In genomic region chr20:38143646-38144554, GRCh38 we compare ENCODE assay signal across 9 cellular contexts. TPM values are rescaled to one million over a fixed set of nuclear protein-coding genes. Genes with fewer than 3 reads are reported as not detected.
DNase-seq lines count a peak whose midpoint lies in the region; ATAC-seq and TF ChIP-seq lines count a peak whose summit lies in the region.
"Had no signal": no experiment of that assay in that cellular context is flagged by ENCODE, and none has a peak within 500 bp of the region (broad histone marks: within the 10 kb centered on the region; RNA-seq: fewer than 3 reads in every experiment).

No MANE protein-coding gene starts in this region.

- 38 to 51% (median 42%) methylated on average over 13 to 16 of the region's 16 CpGs for WGBS in stomach, 5 donors

- H3K4me1 ChIP-seq in right atrium auricular region (peaks cover 0 to 38% of the 10 kb centered on the region in 2 donors), stomach (peaks cover 22 to 42% (median 29%) of the 10 kb centered on the region in 4 donors)

- H3K36me3 ChIP-seq in right atrium auricular region (peaks cover 99% of the 10 kb centered on the region), stomach (peaks cover 0 to 60% (median 42%) of the 10 kb centered on the region in 4 donors)

- H3K27ac ChIP-seq in right atrium auricular region (peak overlapping the region; percentile 83 to 84), stomach (peak overlapping the region; percentile 29 to 85 (median 78))

- H3K4me3 ChIP-seq in right atrium auricular region = no peak overlapping the region
- H3K4me3 ChIP-seq in stomach = no peak overlapping the region

- H3K9me3 Mint-ChIP-seq in stimulated activated effector memory CD8-positive, alpha-beta T cell treated with anti-CD3 and anti-CD28 coated beads, Interleukin-12 subunit alpha, Interleukin-12 subunit beta, amount 100 ng/mL, for 72 hours = no peaks in the 10 kb centered on the region
- H3K9me3 Mint-ChIP-seq: IgD-negative memory B cell had no signal

- DNase-seq in HK-2 (ENCODE audit: unreplicated experiment) (peak; percentile 98), UCSD-AML1 (lab: John Stamatoyannopoulos, UW; ENCODE audit: unreplicated experiment) (peak; percentile 83), right atrium auricular region (ENCODE audit: low spot score) (no peak), stomach (peak; percentile 45), NCI-H524 treated with DMSO at 0.1 percent for 48 hours (lab: John Stamatoyannopoulos, UW) (no peak)
- no peak for DNase-seq in stimulated activated effector memory CD8-positive, alpha-beta T cell treated with anti-CD3 and anti-CD28 coated beads, Interleukin-12 subunit alpha, Interleukin-12 subunit beta, amount 100 ng/mL, for 72 hours (ENCODE audit: low spot score in 2 of 2)

- TF ChIP-seq CTCF in right atrium auricular region (IDR thresholded peaks at IDR 0.05) = no peak
- no peak for TF ChIP-seq CTCF in stomach (IDR thresholded peaks at IDR 0.05)

- H3K9me3 ChIP-seq in right atrium auricular region (no peaks in the 10 kb centered on the region), stomach (no peaks in the 10 kb centered on the region)

- TF ChIP-seq POLR2A in stomach (IDR thresholded peaks at IDR 0.05) = no peak

- ATAC-seq in HG02938 (IDR thresholded peaks at IDR 0.05; ENCODE audit: unreplicated experiment) (no peak), GM21723 (IDR thresholded peaks at IDR 0.05; ENCODE audit: unreplicated experiment) (no peak)
- ATAC-seq in stimulated activated effector memory CD8-positive, alpha-beta T cell treated with anti-CD3 and anti-CD28 coated beads, Interleukin-12 subunit alpha, Interleukin-12 subunit beta, amount 100 ng/mL, for 72 hours = no peak

- H3K27me3 ChIP-seq in right atrium auricular region (no peaks in the 10 kb centered on the region), stomach (no peaks in the 10 kb centered on the region)

- peak; percentile 35 for TF ChIP-seq EP300 in stomach (IDR thresholded peaks at IDR 0.05)

- no peak overlapping the region for H3K27ac Mint-ChIP-seq in stimulated activated effector memory CD8-positive, alpha-beta T cell treated with anti-CD3 and anti-CD28 coated beads, Interleukin-12 subunit alpha, Interleukin-12 subunit beta, amount 100 ng/mL, for 72 hours
- H3K27ac Mint-ChIP-seq: IgD-negative memory B cell had no signal

- H3K36me3 Mint-ChIP-seq in stimulated activated effector memory CD8-positive, alpha-beta T cell treated with anti-CD3 and anti-CD28 coated beads, Interleukin-12 subunit alpha, Interleukin-12 subunit beta, amount 100 ng/mL, for 72 hours = no peaks in the 10 kb centered on the region

- H3K4me3 Mint-ChIP-seq in stimulated activated effector memory CD8-positive, alpha-beta T cell treated with anti-CD3 and anti-CD28 coated beads, Interleukin-12 subunit alpha, Interleukin-12 subunit beta, amount 100 ng/mL, for 72 hours = no peak overlapping the region
- H3K4me3 Mint-ChIP-seq: IgD-negative memory B cell had no signal

- intact Hi-C loops in stomach (cut with DNase I; ENCODE audit: low total_unique reads) = no loop called here

- H3K4me1 Mint-ChIP-seq in stimulated activated effector memory CD8-positive, alpha-beta T cell treated with anti-CD3 and anti-CD28 coated beads, Interleukin-12 subunit alpha, Interleukin-12 subunit beta, amount 100 ng/mL, for 72 hours = no peaks in the 10 kb centered on the region
- H3K4me1 Mint-ChIP-seq: IgD-negative memory B cell had no signal

RNA-seq across cellular contexts. Expression of gene TGM2, which starts 21.2 kb away (rescaled TPM):
- total RNA-seq in right atrium auricular region (1,000 to 10,000 TPM in 1 of 2 donors, 100 to 1,000 TPM in 1; 680 to 1,303 TPM), stomach (100 to 1,000 TPM in 1 of 5 donors, 10 to 100 TPM in 4; 27.8 to 195 (median 44.3) TPM)
- polyA plus RNA-seq in stomach = 10 to 100 TPM; 16.2 to 28.0 (median 25.1) TPM

Comparison
In these comparisons a context has a peak if more than half of its experiments do, and no peak if none do; other contexts are left out.
1. DNase-seq: peak in HK-2 (single experiment), UCSD-AML1 (single experiment) and stomach (single experiment); none in right atrium auricular region (single experiment), NCI-H524 treated with DMSO at 0.1 percent for 48 hours (single experiment) and stimulated activated effector memory CD8-positive, alpha-beta T cell treated with anti-CD3 and anti-CD28 coated beads, Interleukin-12 subunit alpha, Interleukin-12 subunit beta, amount 100 ng/mL, for 72 hours (0 of 2).